In the genomic region with DNA sequence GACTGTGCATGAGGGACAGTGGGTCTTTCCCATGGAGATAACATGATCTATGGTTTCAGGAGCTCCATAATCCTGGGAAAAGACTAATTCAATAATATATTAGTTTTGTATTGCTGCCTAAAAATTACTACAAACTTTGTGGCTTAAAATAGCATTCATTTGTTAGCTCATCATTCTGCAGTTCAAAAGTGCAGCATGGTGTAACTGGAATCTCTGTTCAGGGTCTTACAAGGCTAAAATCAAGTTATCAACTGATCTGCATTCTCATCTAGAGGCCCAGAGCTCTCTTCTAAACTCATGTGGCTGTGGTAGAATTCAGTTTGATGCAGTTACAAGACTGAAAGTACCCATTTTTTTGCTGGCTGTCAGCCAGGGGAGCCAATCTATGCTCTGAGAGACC, we compare ENCODE assay signal across 20 cellular contexts.
DNase-seq lines count a peak whose midpoint lies in the region; ATAC-seq, FAIRE-seq and TF ChIP-seq lines count a peak whose summit lies in the region.
"Had no signal": no experiment of that assay in that cellular context is flagged by ENCODE, and none has a peak within 500 bp of the region (broad histone marks: within the 10 kb centered on the region; RNA-seq: fewer than 3 reads in every experiment).

No MANE protein-coding gene starts in this region.

- H4K20me1 ChIP-seq in Loucy (ENCODE audit: insufficient read depth, low read length, poor library complexity, severe bottlenecking), result no peaks in the 10 kb centered on the region
- H4K20me1 ChIP-seq in astrocyte (ENCODE audit: insufficient read depth, low read length), result no peaks in the 10 kb centered on the region
- H4K20me1 ChIP-seq: BLaER1 treated with 17β-estradiol and CSF1 and Interleukin-3, amounts not matched to agents 10 nM and 100 nM had no signal

- no peaks in the 10 kb centered on the region for H3K36me3 ChIP-seq in Loucy (ENCODE audit: insufficient read depth, low read length)
- H3K36me3 ChIP-seq in astrocyte (ENCODE audit: insufficient read depth, low read length), result no peaks in the 10 kb centered on the region
- no peaks in the 10 kb centered on the region for H3K36me3 ChIP-seq in psoas muscle (ENCODE audit: insufficient read depth in 1 of 2, low read depth in 1 of 2)
- H3K36me3 ChIP-seq: BE2C; BLaER1 treated with 17β-estradiol and CSF1 and Interleukin-3, amounts not matched to agents 10 nM and 100 nM had no signal

- peak in 2 of 4 donors; percentile 63 to 65 for ATAC-seq in psoas muscle
- ATAC-seq in HG03159 (IDR thresholded peaks at IDR 0.05; ENCODE audit: unreplicated experiment), result no peak
- no peak for ATAC-seq in omental fat pad (ENCODE audit: low FRiP score)
- ATAC-seq: HCT116 had no signal

- H3K27me3 Mint-ChIP-seq in astrocyte (ENCODE audit: low read depth, unreplicated experiment), result no peaks in the 10 kb centered on the region
- H3K27me3 Mint-ChIP-seq: CD4-positive, alpha-beta T cell had no signal

- H3K4me2 ChIP-seq in Loucy (ENCODE audit: low read depth, low read length, poor library complexity, severe bottlenecking) (peak overlapping the region; percentile 48), astrocyte (ENCODE audit: low read length) (no peak overlapping the region)
- H3K4me2 ChIP-seq: BLaER1 treated with 17β-estradiol and CSF1 and Interleukin-3, amounts not matched to agents 10 nM and 100 nM had no signal

- H3K27me3 ChIP-seq in Loucy (ENCODE audit: insufficient read depth, low read length, poor library complexity, severe bottlenecking), result no peaks in the 10 kb centered on the region
- no peaks in the 10 kb centered on the region for H3K27me3 ChIP-seq in astrocyte (ENCODE audit: insufficient read depth, low read length)
- peaks cover 0 to 7% (median 0%) of the 10 kb centered on the region in 3 donors for H3K27me3 ChIP-seq in psoas muscle (ENCODE audit: insufficient read depth in 3 of 3, low read length in 2 of 3)
- H3K27me3 ChIP-seq: BE2C had no signal

- H3K4me3 ChIP-seq in Loucy (ENCODE audit: low read length, poor library complexity, severe bottlenecking), result no peak overlapping the region
- no peak overlapping the region for H3K4me3 ChIP-seq in astrocyte (ENCODE audit: insufficient read depth, low read depth, low read length)
- no peak overlapping the region for H3K4me3 ChIP-seq in psoas muscle
- H3K4me3 ChIP-seq: BLaER1 treated with 17β-estradiol and CSF1 and Interleukin-3, amounts not matched to agents 10 nM and 100 nM had no signal

- DNase-seq in astrocyte (ENCODE audit: low read depth), result no peak
- no peak for DNase-seq in psoas muscle
- no peak for DNase-seq in ACHN
- DNase-seq in NAMALWA (ENCODE audit: low spot score), result no peak
- DNase-seq in omental fat pad (ENCODE audit: low spot score), result no peak
- DNase-seq: AML-193; BE2C; CD4-positive, alpha-beta T cell; CD8-positive, alpha-beta memory T cell; DMS 273 treated with DMSO at 0.1 percent for 48 hours; DMS79; GOT3; H7 had no signal

- no peaks in the 10 kb centered on the region for H3K79me2 ChIP-seq in Loucy (ENCODE audit: insufficient read depth, low read length)
- H3K79me2 ChIP-seq in astrocyte (ENCODE audit: insufficient read depth, low read length), result no peaks in the 10 kb centered on the region

- H3K27ac Mint-ChIP-seq in astrocyte (ENCODE audit: unreplicated experiment), result no peak overlapping the region
- H3K27ac Mint-ChIP-seq: CD14-positive monocyte; CD4-positive, alpha-beta T cell; CD8-positive, alpha-beta memory T cell had no signal

- in situ Hi-C loops in ACHN (cut with HindIII; ENCODE audit: low pct_ligation_motif_present, low pct_unique_long_range_greater_than_20kb, low sequenced_read_pairs), result no loop called here

- no peaks in the 10 kb centered on the region for H3F3A ChIP-seq in Loucy (ENCODE audit: low read depth)

- FAIRE-seq in astrocyte (lab: Jason Lieb, UNC), result peak; percentile 60
- FAIRE-seq: D721Med, GM12892 had no signal

- no peak overlapping the region for H3K4me3 Mint-ChIP-seq in astrocyte (ENCODE audit: unreplicated experiment)
- H3K4me3 Mint-ChIP-seq: CD14-positive monocyte; CD4-positive, alpha-beta T cell; CD8-positive, alpha-beta memory T cell had no signal

- H2AFZ ChIP-seq in Loucy (ENCODE audit: low read length) (no peak overlapping the region), astrocyte (ENCODE audit: low read depth, low read length) (no peak overlapping the region)

- no peak overlapping the region for H3K27ac ChIP-seq in astrocyte (ENCODE audit: low read depth, low read length)
- peak overlapping the region; percentile 78 for H3K27ac ChIP-seq in psoas muscle
- H3K27ac ChIP-seq: BLaER1 treated with 17β-estradiol and CSF1 and Interleukin-3, amounts not matched to agents 10 nM and 100 nM had no signal

- H3K4me1 ChIP-seq in Loucy (ENCODE audit: insufficient read depth, low read length, poor library complexity, severe bottlenecking), result peaks cover 4% of the 10 kb centered on the region
- no peaks in the 10 kb centered on the region for H3K4me1 ChIP-seq in astrocyte (ENCODE audit: insufficient read depth, low read length)
- peaks cover 6% of the 10 kb centered on the region for H3K4me1 ChIP-seq in psoas muscle
- H3K4me1 ChIP-seq: BE2C had no signal

- H3K9me2 ChIP-seq in Loucy (replicated peaks; ENCODE audit: low read depth, low read length), result no peaks in the 10 kb centered on the region

- peaks cover 16% of the 10 kb centered on the region for H3K4me1 Mint-ChIP-seq in astrocyte (ENCODE audit: low read depth, unreplicated experiment)
- H3K4me1 Mint-ChIP-seq: CD14-positive monocyte; CD8-positive, alpha-beta memory T cell had no signal

- H3K36me3 Mint-ChIP-seq in astrocyte (ENCODE audit: low read depth, unreplicated experiment), result no peaks in the 10 kb centered on the region
- H3K36me3 Mint-ChIP-seq: CD14-positive monocyte; CD8-positive, alpha-beta memory T cell had no signal

- no peak overlapping the region for H3K9ac ChIP-seq in Loucy (ENCODE audit: low read depth, low read length, poor library complexity, severe bottlenecking)
- no peak overlapping the region for H3K9ac ChIP-seq in astrocyte (ENCODE audit: low read length)
- H3K9ac ChIP-seq: BLaER1 treated with 17β-estradiol and CSF1 and Interleukin-3, amounts not matched to agents 10 nM and 100 nM had no signal

- H3K9me3 ChIP-seq in Loucy (ENCODE audit: insufficient read depth, low read depth, low read length), result no peaks in the 10 kb centered on the region
- H3K9me3 ChIP-seq in astrocyte (ENCODE audit: insufficient read depth, low read depth, low read length), result no peaks in the 10 kb centered on the region
- no peaks in the 10 kb centered on the region for H3K9me3 ChIP-seq in psoas muscle
- H3K9me3 ChIP-seq: BE2C had no signal

- H3K9me3 Mint-ChIP-seq in astrocyte (ENCODE audit: unreplicated experiment), result no peaks in the 10 kb centered on the region
- H3K9me3 Mint-ChIP-seq: CD4-positive, alpha-beta T cell; CD8-positive, alpha-beta memory T cell had no signal

- TF ChIP-seq CTCF in Loucy (conservative IDR thresholded peaks at IDR 0.05; ENCODE audit: low read length) (no peak), astrocyte (IDR thresholded peaks at IDR 0.05; ENCODE audit: insufficient read depth, low read depth, low read length) (no peak), psoas muscle (IDR thresholded peaks at IDR 0.05) (no peak), omental fat pad (IDR thresholded peaks at IDR 0.05) (no peak)

- intact Hi-C loops in psoas muscle (cut with DNase I), result no loop called here
